ENCODE assay signal across 8 cellular contexts in genomic region chr15:44426975-44427755, GRCh38. TPM values are rescaled to one million over a fixed set of nuclear protein-coding genes. Genes with fewer than 3 reads are reported as not detected.
A peak's percentile ranks its signal among the peaks of the same experiment; 100 is the strongest.
DNase-seq lines count a peak whose midpoint lies in the region; ATAC-seq and TF ChIP-seq lines count a peak whose summit lies in the region.

CTDSPL2 (plus strand) TSS chr15:44427629; CDS start chr15:44459015, 31,386 bp downstream.

- peaks cover 34% of the 10 kb centered on the region for H4K20me1 ChIP-seq in PC-3 (ENCODE audit: low read length)

- CTCF ChIA-PET in PC-3 (lab: Charles Lee), result interaction anchor here (0.6 to 3.2 kb wide), 9 partner anchors 30 to 324 kb away, joined by 3 to 36 read pairs (median 3); no protein-coding TSS in a partner anchor

- H3K4me1 ChIP-seq in PC-3 (ENCODE audit: insufficient read depth, low read length), result peaks cover 10% of the 10 kb centered on the region

- TSS peak; percentile 69 for BruUV-seq in PC-3 (replicated peaks; lab: Mats Ljungman, UMichigan)

- H3K27ac ChIP-seq in PC-3 (ENCODE audit: low read length), result peak within 1 kb of the TSS; percentile 85
- peak within 1 kb of the TSS; percentile 88 for H3K27ac ChIP-seq in epithelial cell of prostate

- H3F3A ChIP-seq in PC-3 (ENCODE audit: low read length, unreplicated experiment), result peaks cover 5% of the 10 kb centered on the region

- peak; percentile 89 for ATAC-seq in GM21619 (IDR thresholded peaks at IDR 0.05; ENCODE audit: unreplicated experiment)
- ATAC-seq in PC-3, result peak; percentile 95

- DNase-seq in DMS53 treated with DMSO at 0.1 percent for 48 hours (lab: John Stamatoyannopoulos, UW; ENCODE audit: unreplicated experiment) (peak; percentile 96), PC-3 (peak; percentile 99), activated T-cell treated with anti-CD3 and anti-CD28 coated beads for 48 hours (ENCODE audit: low read depth) (peak; percentile 93), epithelial cell of prostate (ENCODE audit: low read depth, low spot score) (peak; percentile 89), mucosa of gallbladder (ENCODE audit: low spot score) (peak; percentile 97)
- peak; percentile 98 for DNase-seq in Jurkat, Clone E6-1 (ENCODE audit: low read depth, low spot score)
- DNase-seq in stimulated activated CD8-positive, alpha-beta memory T cell treated with anti-CD3 and anti-CD28 coated beads, Interleukin-4, amount 100 ng/mL, for 4 hours (ENCODE audit: low read depth in 2 of 2, low spot score in 1 of 2), result peak; percentile 82 to 85

- peak within 1 kb of the TSS; percentile 99 for H3K4me3 ChIP-seq in Jurkat, Clone E6-1 (ENCODE audit: low read length)
- H3K4me3 ChIP-seq in PC-3 (ENCODE audit: low read length), result peak within 1 kb of the TSS; percentile 95

- no peaks in the 10 kb centered on the region for H3K9me3 ChIP-seq in PC-3 (ENCODE audit: low read length)

- 0 out of 2 replicates have a peak, but pooled peaks cover 3% of the 10 kb centered on the region for H3K36me3 ChIP-seq in PC-3 (ENCODE audit: low read depth, low read length)

- peak within 1 kb of the TSS; percentile 88 for H2AFZ ChIP-seq in PC-3 (ENCODE audit: low read length)

- no peaks in the 10 kb centered on the region for H3K9me2 ChIP-seq in PC-3 (replicated peaks; ENCODE audit: low read length)

- POLR2A ChIA-PET in PC-3 (lab: Charles Lee; ENCODE audit: unreplicated experiment), result interaction anchor here (0.5 to 1.1 kb wide), 14 partner anchors 9 to 516 kb away, joined by 3 to 10 read pairs (median 5); partner anchors contain the start of genes EIF3J and FRMD5

- intact Hi-C loops in PC-3 (cut with micrococcal nuclease), result loop anchor here (1.0 to 10.0 kb wide), 4 partner anchors 74 to 602 kb away; partner anchors contain the start of genes EIF3J, MFAP1 and WDR76

- peak within 1 kb of the TSS; percentile 97 for H3K9ac ChIP-seq in PC-3 (ENCODE audit: low read length)

- peaks cover 47% of the 10 kb centered on the region for H3K79me2 ChIP-seq in PC-3 (ENCODE audit: low read length)

- H3K4me2 ChIP-seq in PC-3 (ENCODE audit: low read length), result peak within 1 kb of the TSS; percentile 83

- peak; percentile 56 for TF ChIP-seq CTCF in PC-3 (conservative IDR thresholded peaks at IDR 0.05; ENCODE audit: low read depth, low read length)

- H3K27me3 ChIP-seq in PC-3 (ENCODE audit: low read length), result no peaks in the 10 kb centered on the region

RNA-seq across cellular contexts. Expression of gene CTDSPL2, which starts in this region (rescaled TPM):
- 40.8 TPM for polyA plus RNA-seq in Jurkat, Clone E6-1 (2012; ENCODE audit: insufficient read depth, insufficient read length)
- total RNA-seq in PC-3 (2014; rRNA removed) (49.2 and 98.0 TPM in 2 replicates), mucosa of gallbladder (32.4 TPM)

Comparison
In these comparisons a context has a peak if more than half of its experiments do, and no peak if none do; other contexts are left out.
1. Peak in every context shown above with its lines: DNase-seq, ATAC-seq, H3K4me3 ChIP-seq and H3K27ac ChIP-seq.